In genomic region chrX:40329616-40330015, GRCh38 we compare ENCODE assay signal across 20 cellular contexts.
"Had no signal": no experiment of that assay in that cellular context is flagged by ENCODE, and none has a peak within 500 bp of the region (broad histone marks: within the 10 kb centered on the region; RNA-seq: fewer than 3 reads in every experiment).

No MANE protein-coding gene starts in this region.

- H3K27me3 Mint-ChIP-seq: activated CD4-positive, alpha-beta memory T cell treated with anti-CD3 and anti-CD28 coated beads, Interleukin-2, amount 10 ng/mL, durations not matched to agents 7 days and 5 days; activated CD4-positive, alpha-beta T cell treated with anti-CD3 and anti-CD28 coated beads, Interleukin-2, amount 10 ng/mL, durations not matched to agents 7 days and 5 days; activated T-helper 17 cell treated with anti-CD3 and anti-CD28 coated beads, Interleukin-2, amount 50 U/mL, for 72 hours; central memory CD8-positive, alpha-beta T cell; T-helper 17 cell had no signal

- H3K9me3 Mint-ChIP-seq: activated CD4-positive, alpha-beta memory T cell treated with anti-CD3 and anti-CD28 coated beads, Interleukin-2, amount 10 ng/mL, durations not matched to agents 7 days and 5 days; activated naive CD4-positive, alpha-beta T cell treated with anti-CD3 and anti-CD28 coated beads, Interleukin-2, amount 50 U/mL, for 72 hours; activated T-cell treated with anti-CD3 and anti-CD28 coated beads, Interleukin-2, amount 50 U/mL, for 4 hours; activated T-helper 17 cell treated with anti-CD3 and anti-CD28 coated beads, Interleukin-2, amount 50 U/mL, for 72 hours; central memory CD8-positive, alpha-beta T cell; natural killer cell treated with Interleukin-12 subunit alpha and Interleukin-12 subunit beta and Interleukin-15 and Interleukin-18, amount 100 ng/mL, for 72 hours had no signal

- H3K36me3 Mint-ChIP-seq: activated naive CD4-positive, alpha-beta T cell treated with anti-CD3 and anti-CD28 coated beads, Interleukin-2, amount 50 U/mL, for 72 hours; natural killer cell treated with Interleukin-12 subunit alpha and Interleukin-12 subunit beta and Interleukin-15 and Interleukin-18, amount 100 ng/mL, for 72 hours had no signal

- H3K4me1 Mint-ChIP-seq: activated T-helper 17 cell treated with anti-CD3 and anti-CD28 coated beads, Interleukin-2, amount 50 U/mL, for 72 hours; central memory CD8-positive, alpha-beta T cell had no signal

- H3K4me3 Mint-ChIP-seq: activated CD4-positive, alpha-beta memory T cell treated with anti-CD3 and anti-CD28 coated beads, Interleukin-2, amount 10 ng/mL, durations not matched to agents 7 days and 5 days; activated CD4-positive, alpha-beta T cell treated with anti-CD3 and anti-CD28 coated beads, Interleukin-2, amount 10 ng/mL, durations not matched to agents 7 days and 5 days; activated T-cell treated with anti-CD3 and anti-CD28 coated beads, Interleukin-2, amount 50 U/mL, for 4 hours; activated T-helper 17 cell treated with anti-CD3 and anti-CD28 coated beads, Interleukin-2, amount 50 U/mL, for 72 hours; central memory CD8-positive, alpha-beta T cell; natural killer cell treated with Interleukin-12 subunit alpha and Interleukin-12 subunit beta and Interleukin-15 and Interleukin-18, amount 100 ng/mL, for 72 hours; T-helper 17 cell had no signal

- H3K27ac Mint-ChIP-seq: activated CD4-positive, alpha-beta memory T cell treated with anti-CD3 and anti-CD28 coated beads, Interleukin-2, amount 10 ng/mL, durations not matched to agents 7 days and 5 days; activated CD4-positive, alpha-beta T cell treated with anti-CD3 and anti-CD28 coated beads, Interleukin-2, amount 10 ng/mL, durations not matched to agents 7 days and 5 days; activated naive CD4-positive, alpha-beta T cell treated with anti-CD3 and anti-CD28 coated beads, Interleukin-2, amount 50 U/mL, for 72 hours; activated T-helper 17 cell treated with anti-CD3 and anti-CD28 coated beads, Interleukin-2, amount 50 U/mL, for 72 hours; natural killer cell treated with Interleukin-12 subunit alpha and Interleukin-12 subunit beta and Interleukin-15 and Interleukin-18, amount 100 ng/mL, for 72 hours; T-helper 17 cell had no signal

- ATAC-seq: activated naive CD4-positive, alpha-beta T cell treated with anti-CD3 and anti-CD28 coated beads, Interleukin-2, amount 50 U/mL, for 72 hours; activated T-cell treated with anti-CD3 and anti-CD28 coated beads, Interleukin-2, amount 50 U/mL, for 4 hours; activated T-helper 17 cell treated with anti-CD3 and anti-CD28 coated beads, Interleukin-2, amount 50 U/mL, for 72 hours; mucosa of descending colon; natural killer cell treated with Interleukin-12 subunit alpha and Interleukin-12 subunit beta and Interleukin-15 and Interleukin-18, amount 100 ng/mL, for 72 hours; T-helper 17 cell had no signal

- H3K27ac ChIP-seq: epithelial cell of prostate, left ventricle myocardium inferior, spleen, transverse colon had no signal

- H3K4me3 ChIP-seq: left ventricle myocardium inferior, lung, mucosa of descending colon, spleen, transverse colon had no signal

- H3K27me3 ChIP-seq: transverse colon had no signal

- DNase-seq: activated CD4-positive, alpha-beta memory T cell treated with anti-CD3 and anti-CD28 coated beads, Interleukin-2, amount 10 ng/mL, durations not matched to agents 7 days and 5 days; activated CD4-positive, alpha-beta T cell treated with anti-CD3 and anti-CD28 coated beads, Interleukin-2, amount 10 ng/mL, durations not matched to agents 7 days and 5 days; activated CD4-positive, CD25-positive, alpha-beta regulatory T cell treated with anti-CD3 and anti-CD28 coated beads, Interleukin-2, amount 50 U/mL, for 72 hours; activated T-cell treated with anti-CD3 and anti-CD28 coated beads, Interleukin-2, amount 50 U/mL, for 4 hours; dermis blood vessel endothelial cell; effector CD4-positive, alpha-beta T cell; left ventricle myocardium inferior; mucosa of descending colon; posterior cingulate gyrus; spleen; stimulated activated naive CD4-positive, alpha-beta T cell treated with Interleukin-2 at 50 U/mL for 16 hours; T-helper 17 cell; T1000; transverse colon had no signal
